Comparison of ENCODE assay signal across 10 cellular contexts in genomic region chr1:101314244-101314643, GRCh38.
DNase-seq lines count a peak whose midpoint lies in the region; ATAC-seq and FAIRE-seq lines count a peak whose summit lies in the region.
"Had no signal": no experiment of that assay in that cellular context is flagged by ENCODE, and none has a peak within 500 bp of the region (broad histone marks: within the 10 kb centered on the region; RNA-seq: fewer than 3 reads in every experiment).

No MANE protein-coding gene starts in this region.

- ATAC-seq in activated naive CD8-positive, alpha-beta T cell treated with anti-CD3 and anti-CD28 coated beads, Interleukin-2, amount 50 U/mL, for 24 hours, result peak; percentile 84
- peak; percentile 38 for ATAC-seq in HG03045 (IDR thresholded peaks at IDR 0.05; ENCODE audit: unreplicated experiment)
- peak; percentile 72 for ATAC-seq in stimulated activated naive CD8-positive, alpha-beta T cell treated with anti-CD3 and anti-CD28 coated beads, Interleukin-15, Interleukin-2, amounts not matched to agents 100 U/mL and 50 U/mL, for 24 hours

- no peaks in the 10 kb centered on the region for H3K36me3 Mint-ChIP-seq in activated naive CD8-positive, alpha-beta T cell treated with anti-CD3 and anti-CD28 coated beads, Interleukin-2, amount 50 U/mL, for 24 hours (ENCODE audit: low read depth)
- no peaks in the 10 kb centered on the region for H3K36me3 Mint-ChIP-seq in activated naive CD8-positive, alpha-beta T cell treated with anti-CD3 and anti-CD28 coated beads for 36 hours
- no peaks in the 10 kb centered on the region for H3K36me3 Mint-ChIP-seq in activated naive CD4-positive, alpha-beta T cell treated with anti-CD3 and anti-CD28 coated beads, Interleukin-2, amount 50 U/mL, for 24 hours

- no peaks in the 10 kb centered on the region for H3K9me3 Mint-ChIP-seq in activated naive CD8-positive, alpha-beta T cell treated with anti-CD3 and anti-CD28 coated beads, Interleukin-2, amount 50 U/mL, for 24 hours
- H3K9me3 Mint-ChIP-seq in activated naive CD8-positive, alpha-beta T cell treated with anti-CD3 and anti-CD28 coated beads for 36 hours, result no peaks in the 10 kb centered on the region
- H3K9me3 Mint-ChIP-seq in activated naive CD4-positive, alpha-beta T cell treated with anti-CD3 and anti-CD28 coated beads, Interleukin-2, amount 50 U/mL, for 24 hours, result no peaks in the 10 kb centered on the region
- H3K9me3 Mint-ChIP-seq: dendritic cell treated with granulocyte-macrophage colony-stimulating factor and Interleukin-4, amounts not matched to agents 40 ng/mL and 50 ng/mL, for 4 days; T-helper 2 cell treated with Interferon-gamma antibody and Interleukin-4, amounts not matched to agents 5 μg/mL and 100 μg/mL, for 36 hours had no signal

- DNase-seq in activated naive CD8-positive, alpha-beta T cell treated with anti-CD3 and anti-CD28 coated beads, Interleukin-2, amount 50 U/mL, for 24 hours, result peak; percentile 52
- no peak for DNase-seq in activated naive CD8-positive, alpha-beta T cell treated with anti-CD3 and anti-CD28 coated beads for 36 hours
- peak; percentile 59 for DNase-seq in stimulated activated naive CD8-positive, alpha-beta T cell treated with anti-CD3 and anti-CD28 coated beads, Interleukin-15, Interleukin-2, amounts not matched to agents 100 U/mL and 50 U/mL, for 24 hours
- no peak for DNase-seq in hepatic stellate cell (ENCODE audit: low spot score)
- no peak for DNase-seq in GM19239 (ENCODE audit: insufficient read length, low spot score)
- no peak for DNase-seq in cerebellum (ENCODE audit: low spot score)

- no peak overlapping the region for H3K4me3 Mint-ChIP-seq in activated naive CD8-positive, alpha-beta T cell treated with anti-CD3 and anti-CD28 coated beads, Interleukin-2, amount 50 U/mL, for 24 hours
- H3K4me3 Mint-ChIP-seq in activated naive CD8-positive, alpha-beta T cell treated with anti-CD3 and anti-CD28 coated beads for 36 hours, result no peak overlapping the region
- H3K4me3 Mint-ChIP-seq in activated naive CD4-positive, alpha-beta T cell treated with anti-CD3 and anti-CD28 coated beads, Interleukin-2, amount 50 U/mL, for 24 hours, result no peak overlapping the region
- H3K4me3 Mint-ChIP-seq: dendritic cell treated with granulocyte-macrophage colony-stimulating factor and Interleukin-4, amounts not matched to agents 40 ng/mL and 50 ng/mL, for 4 days; T-helper 2 cell treated with Interferon-gamma antibody and Interleukin-4, amounts not matched to agents 5 μg/mL and 100 μg/mL, for 36 hours had no signal

- H3K27ac Mint-ChIP-seq in activated naive CD8-positive, alpha-beta T cell treated with anti-CD3 and anti-CD28 coated beads, Interleukin-2, amount 50 U/mL, for 24 hours, result no peak overlapping the region
- no peak overlapping the region for H3K27ac Mint-ChIP-seq in activated naive CD8-positive, alpha-beta T cell treated with anti-CD3 and anti-CD28 coated beads for 36 hours
- H3K27ac Mint-ChIP-seq in activated naive CD4-positive, alpha-beta T cell treated with anti-CD3 and anti-CD28 coated beads, Interleukin-2, amount 50 U/mL, for 24 hours, result peak overlapping the region; percentile 46
- H3K27ac Mint-ChIP-seq: dendritic cell treated with granulocyte-macrophage colony-stimulating factor and Interleukin-4, amounts not matched to agents 40 ng/mL and 50 ng/mL, for 4 days; T-helper 2 cell treated with Interferon-gamma antibody and Interleukin-4, amounts not matched to agents 5 μg/mL and 100 μg/mL, for 36 hours had no signal

- peaks cover 60% of the 10 kb centered on the region for H3K4me1 Mint-ChIP-seq in activated naive CD8-positive, alpha-beta T cell treated with anti-CD3 and anti-CD28 coated beads, Interleukin-2, amount 50 U/mL, for 24 hours
- H3K4me1 Mint-ChIP-seq in activated naive CD8-positive, alpha-beta T cell treated with anti-CD3 and anti-CD28 coated beads for 36 hours, result peaks cover 55% of the 10 kb centered on the region
- peaks cover 59% of the 10 kb centered on the region for H3K4me1 Mint-ChIP-seq in activated naive CD4-positive, alpha-beta T cell treated with anti-CD3 and anti-CD28 coated beads, Interleukin-2, amount 50 U/mL, for 24 hours

- peaks cover 2% of the 10 kb centered on the region for H3K27me3 Mint-ChIP-seq in activated naive CD8-positive, alpha-beta T cell treated with anti-CD3 and anti-CD28 coated beads, Interleukin-2, amount 50 U/mL, for 24 hours
- H3K27me3 Mint-ChIP-seq in activated naive CD8-positive, alpha-beta T cell treated with anti-CD3 and anti-CD28 coated beads for 36 hours, result no peaks in the 10 kb centered on the region
- H3K27me3 Mint-ChIP-seq in activated naive CD4-positive, alpha-beta T cell treated with anti-CD3 and anti-CD28 coated beads, Interleukin-2, amount 50 U/mL, for 24 hours, result no peaks in the 10 kb centered on the region

- FAIRE-seq in GM19239 (lab: Jason Lieb, UNC), result no peak

Comparison
In these comparisons a context has a peak if more than half of its experiments do, and no peak if none do; other contexts are left out.
1. DNase-seq: peak in activated naive CD8-positive, alpha-beta T cell treated with anti-CD3 and anti-CD28 coated beads, Interleukin-2, amount 50 U/mL, for 24 hours (single experiment) and stimulated activated naive CD8-positive, alpha-beta T cell treated with anti-CD3 and anti-CD28 coated beads, Interleukin-15, Interleukin-2, amounts not matched to agents 100 U/mL and 50 U/mL, for 24 hours (single experiment); none in activated naive CD8-positive, alpha-beta T cell treated with anti-CD3 and anti-CD28 coated beads for 36 hours (single experiment), hepatic stellate cell (single experiment), GM19239 (single experiment) and cerebellum (single experiment).
2. Peak in every context shown above with its lines, with median percentiles within 50 percentile points of each other: ATAC-seq.